ENCODE assay signal across 14 cellular contexts in the genomic region with DNA sequence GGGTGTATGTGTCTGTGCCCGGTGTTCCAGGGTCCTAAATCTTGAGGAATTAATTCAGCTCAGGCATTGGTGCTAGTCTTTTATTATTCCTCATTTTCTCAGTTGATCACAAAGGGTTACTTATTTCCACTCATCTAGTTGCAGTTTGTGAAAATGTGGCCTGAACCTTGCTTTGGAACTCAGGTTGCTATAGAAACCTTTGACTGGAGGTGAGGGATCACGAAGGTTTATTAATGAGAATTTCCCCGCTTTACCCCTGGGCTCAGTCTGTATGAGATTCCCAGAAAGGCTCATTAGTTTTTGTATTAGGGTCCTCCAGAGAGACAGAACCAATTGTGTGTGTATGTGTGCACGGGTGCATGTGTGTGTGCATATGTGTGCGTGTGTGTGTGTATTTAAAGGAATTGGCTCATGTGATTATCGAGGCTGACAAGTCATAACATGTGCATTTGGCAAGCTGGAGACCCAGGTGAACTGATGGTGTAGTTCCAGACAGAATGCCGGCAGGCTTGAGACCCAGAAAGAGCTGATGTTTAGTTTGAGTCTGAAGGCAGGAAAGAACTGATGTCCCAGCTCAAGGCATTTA.
DNase-seq lines count a peak whose midpoint lies in the region; ATAC-seq and TF ChIP-seq lines count a peak whose summit lies in the region.
"Had no signal": no experiment of that assay in that cellular context is flagged by ENCODE, and none has a peak within 500 bp of the region (broad histone marks: within the 10 kb centered on the region; RNA-seq: fewer than 3 reads in every experiment).

No MANE protein-coding gene starts in this region.

- H3K9me3 ChIP-seq in neural progenitor cell (ENCODE audit: low read depth): no peaks in the 10 kb centered on the region
- no peaks in the 10 kb centered on the region for H3K9me3 ChIP-seq in aorta (ENCODE audit: control insufficient read depth, low read length)
- H3K9me3 ChIP-seq in uterus: no peaks in the 10 kb centered on the region

- H3K4me1 ChIP-seq in neural progenitor cell (peaks cover 39% of the 10 kb centered on the region), aorta (ENCODE audit: control insufficient read depth in 1 of 2, insufficient read depth in 2 of 2, low read length in 2 of 2) (no peaks in the 10 kb centered on the region), uterus (no peaks in the 10 kb centered on the region)

- H3K36me3 ChIP-seq in neural progenitor cell (no peaks in the 10 kb centered on the region), aorta (ENCODE audit: control insufficient read depth in 1 of 2, insufficient read depth in 2 of 2, low read length in 1 of 2) (no peaks in the 10 kb centered on the region), uterus (no peaks in the 10 kb centered on the region)

- H4K20me1 ChIP-seq in neural progenitor cell (ENCODE audit: low read depth): no peaks in the 10 kb centered on the region

- DNase-seq in DMS79 treated with DMSO at 0.1 percent for 48 hours (lab: John Stamatoyannopoulos, UW): peak; percentile 88
- peak; percentile 26 for DNase-seq in NCI-H1105 (lab: John Stamatoyannopoulos, UW)
- DNase-seq in epithelial cell of esophagus (ENCODE audit: low read depth): peak; percentile 74
- DNase-seq in neural progenitor cell (ENCODE audit: low spot score): no peak
- DNase-seq in NCI-H2029 treated with DMSO at 0.1 percent for 48 hours (lab: John Stamatoyannopoulos, UW): no peak
- no peak for DNase-seq in aorta
- DNase-seq in activated effector memory CD4-positive, alpha-beta T cell treated with Interleukin-2 at 50 U/mL for 16 hours: no peak
- DNase-seq in uterus: no peak
- DNase-seq: CD8-positive, alpha-beta memory T cell; H9; IMR-90; Kasumi-1; NCI-H1436; NCI-H524 had no signal

- TF ChIP-seq POLR2A in uterus (IDR thresholded peaks at IDR 0.05): no peak

- peak overlapping the region; percentile 15 for H3K4me3 Mint-ChIP-seq in neural progenitor cell
- H3K4me3 Mint-ChIP-seq: CD8-positive, alpha-beta memory T cell; H9 had no signal

- peaks cover 2% of the 10 kb centered on the region for H3K27me3 Mint-ChIP-seq in neural progenitor cell (ENCODE audit: insufficient read depth, low read depth)

- no peaks in the 10 kb centered on the region for H3K27me3 ChIP-seq in neural progenitor cell
- H3K27me3 ChIP-seq in aorta (ENCODE audit: control insufficient read depth in 1 of 2, insufficient read depth in 2 of 2, low read length in 1 of 2): peaks cover 0 to 3% of the 10 kb centered on the region in 2 donors
- no peaks in the 10 kb centered on the region for H3K27me3 ChIP-seq in uterus

- H3K4me3 ChIP-seq in epithelial cell of esophagus (ENCODE audit: low read length) (no peak overlapping the region), neural progenitor cell (no peak overlapping the region), aorta (ENCODE audit: low read length in 2 of 2) (no peak overlapping the region), uterus (no peak overlapping the region)

- intact Hi-C loops in aorta (cut with DNase I): no loop called here
- intact Hi-C loops in uterus (cut with DNase I; ENCODE audit: low total_unique reads): no loop called here

- peaks cover 40% of the 10 kb centered on the region for H3K4me1 Mint-ChIP-seq in neural progenitor cell

- no peaks in the 10 kb centered on the region for H3K79me2 ChIP-seq in neural progenitor cell (ENCODE audit: low read depth)

- H3K9ac ChIP-seq in neural progenitor cell: no peak overlapping the region

- H3K27ac ChIP-seq in neural progenitor cell (no peak overlapping the region), aorta (ENCODE audit: low read depth in 1 of 2, low read length in 2 of 2) (no peak overlapping the region), uterus (peak overlapping the region in 1 of 2 donors; percentile 74)

- 92% methylated on average over 7 of the region's 7 CpGs for WGBS in aorta, 2 donors

- H3K27ac Mint-ChIP-seq in neural progenitor cell: peak overlapping the region; percentile 42
- H3K27ac Mint-ChIP-seq: CD8-positive, alpha-beta memory T cell; H9 had no signal

- H3F3A ChIP-seq in neural progenitor cell (ENCODE audit: low read depth): peaks cover 6% of the 10 kb centered on the region

- H3K4me2 ChIP-seq in neural progenitor cell: no peak overlapping the region

- H3K36me3 Mint-ChIP-seq in neural progenitor cell: no peaks in the 10 kb centered on the region

- TF ChIP-seq CTCF in epithelial cell of esophagus (IDR thresholded peaks at IDR 0.05; ENCODE audit: insufficient read depth, low read depth, low read length, missing control alignments): no peak
- TF ChIP-seq CTCF in neural progenitor cell (IDR thresholded peaks at IDR 0.05): no peak
- no peak for TF ChIP-seq CTCF in uterus (IDR thresholded peaks at IDR 0.05)

- no peak for ATAC-seq in aorta (ENCODE audit: low FRiP score)

- H3K9me3 Mint-ChIP-seq in neural progenitor cell: no peaks in the 10 kb centered on the region
- H3K9me3 Mint-ChIP-seq: CD8-positive, alpha-beta memory T cell; H9 had no signal

- peak overlapping the region; percentile 2 for H2AFZ ChIP-seq in neural progenitor cell (replicated peaks)

Comparison
In these comparisons a context has a peak if more than half of its experiments do, and no peak if none do; other contexts are left out.
1. DNase-seq: peak in DMS79 treated with DMSO at 0.1 percent for 48 hours (single experiment), NCI-H1105 (single experiment) and epithelial cell of esophagus (single experiment); none in neural progenitor cell (single experiment), NCI-H2029 treated with DMSO at 0.1 percent for 48 hours (single experiment), aorta (0 of 2), activated effector memory CD4-positive, alpha-beta T cell treated with Interleukin-2 at 50 U/mL for 16 hours (single experiment) and uterus (0 of 2).